12 cellular contexts compared by ENCODE assay signal in the genomic region with DNA sequence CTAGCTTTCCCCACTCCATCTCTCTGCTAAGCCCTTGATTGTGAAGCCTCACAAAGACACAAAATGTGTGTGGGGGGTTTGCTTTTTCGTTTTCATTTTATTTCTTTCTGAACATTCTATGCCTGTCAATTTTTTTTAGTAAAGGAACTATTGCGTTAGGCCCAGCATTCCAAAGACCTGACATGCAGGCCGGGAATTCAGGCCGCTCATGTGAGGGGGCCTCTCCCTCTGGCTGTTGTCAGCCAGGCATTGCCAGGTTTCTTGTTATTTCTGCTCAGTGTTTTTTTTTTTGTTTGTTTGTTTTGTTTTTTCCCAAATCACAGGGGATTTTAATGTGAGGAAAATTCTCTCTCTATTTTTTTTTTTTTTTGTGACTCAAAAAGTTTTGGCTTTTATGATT. TPM values are rescaled to one million over a fixed set of nuclear protein-coding genes. Genes with fewer than 3 reads are reported as not detected.
DNase-seq lines count a peak whose midpoint lies in the region; ATAC-seq and TF ChIP-seq lines count a peak whose summit lies in the region.
"Had no signal": no experiment of that assay in that cellular context is flagged by ENCODE, and none has a peak within 500 bp of the region (broad histone marks: within the 10 kb centered on the region; RNA-seq: fewer than 3 reads in every experiment).

No MANE protein-coding gene starts in this region.

- peak overlapping the region; percentile 90 for H2BK12ac ChIP-seq in trophoblast cell (ENCODE audit: low read length)

- peaks cover 2% of the 10 kb centered on the region for H3K79me2 ChIP-seq in trophoblast cell (ENCODE audit: control insufficient read depth, insufficient read depth, low read length, poor library complexity)

- no peak overlapping the region for H3K18ac ChIP-seq in trophoblast cell (ENCODE audit: low read length)

- H3K4me1 ChIP-seq in cardiac muscle cell (ENCODE audit: low read depth): no peaks in the 10 kb centered on the region
- peaks cover 6 to 10% of the 10 kb centered on the region in 2 experiments for H3K4me1 ChIP-seq in trophoblast cell (ENCODE audit: control insufficient read depth in 1 of 2, insufficient read depth in 2 of 2, low read length in 2 of 2)
- H3K4me1 ChIP-seq: HAP-1 had no signal

- peak overlapping the region; percentile 67 for H4K8ac ChIP-seq in trophoblast cell (ENCODE audit: low read depth, low read length)

- no peak overlapping the region for H3K9ac ChIP-seq in trophoblast cell (ENCODE audit: low read length)

- no CpG with 5 or more reads among the region's 4 CpGs for WGBS in trophoblast cell (ENCODE audit: extremely low coverage, insufficient coverage, insufficient read length)

- H4K91ac ChIP-seq in trophoblast cell (ENCODE audit: low read depth, low read length): peak overlapping the region; percentile 99

- H3K9me3 ChIP-seq in cardiac muscle cell (ENCODE audit: low read depth): no peaks in the 10 kb centered on the region
- no peaks in the 10 kb centered on the region for H3K9me3 ChIP-seq in trophoblast cell (ENCODE audit: insufficient read depth, low read depth, low read length)
- H3K9me3 ChIP-seq: HAP-1 had no signal

- peak overlapping the region; percentile 82 for H3K4ac ChIP-seq in trophoblast cell (ENCODE audit: low read depth, low read length)

- no peak overlapping the region for H3K4me2 ChIP-seq in trophoblast cell (ENCODE audit: low read length)

- H4K12ac ChIP-seq in trophoblast cell (ENCODE audit: low read depth, low read length): no peak overlapping the region

- H2BK120ac ChIP-seq in trophoblast cell (ENCODE audit: insufficient read depth, low read length, poor library complexity): peak overlapping the region; percentile 89

- no peak overlapping the region for H3K27ac ChIP-seq in cardiac muscle cell
- peak overlapping the region; percentile 77 for H3K27ac ChIP-seq in trophoblast cell (ENCODE audit: low read depth, low read length)

- H2BK5ac ChIP-seq in trophoblast cell (ENCODE audit: low read depth, low read length, poor library complexity): peak overlapping the region; percentile 97

- no peak overlapping the region for H2AK5ac ChIP-seq in trophoblast cell (ENCODE audit: low read length)

- ATAC-seq in GM19328 (IDR thresholded peaks at IDR 0.05; ENCODE audit: unreplicated experiment): no peak

- H3K4me3 ChIP-seq in BJ (ENCODE audit: low read depth, low read length) (no peak overlapping the region), cardiac muscle cell (no peak overlapping the region), trophoblast cell (ENCODE audit: low read depth, low read length) (no peak overlapping the region)
- H3K4me3 ChIP-seq: HAP-1 had no signal

- H3K36me3 ChIP-seq in BJ (ENCODE audit: control insufficient read depth, insufficient read depth, low read length) (no peaks in the 10 kb centered on the region), cardiac muscle cell (no peaks in the 10 kb centered on the region), trophoblast cell (ENCODE audit: control insufficient read depth in 1 of 2, insufficient read depth in 2 of 2, low read length in 2 of 2) (no peaks in the 10 kb centered on the region)
- H3K36me3 ChIP-seq: HAP-1 had no signal

- peak; percentile 69 for DNase-seq in BJ (ENCODE audit: low read depth)
- peak; percentile 47 for DNase-seq in amniotic stem cell (lab: John Stamatoyannopoulos, UW)
- peak; percentile 12 to 95 for DNase-seq in cardiac muscle cell (ENCODE audit: low read depth in 1 of 2, low spot score in 1 of 2)
- DNase-seq in trophoblast cell: peak; percentile 63 to 71
- DNase-seq in NCI-H1436 treated with DMSO at 0.1 percent for 48 hours (lab: John Stamatoyannopoulos, UW): no peak
- DNase-seq in stimulated activated CD4-positive, alpha-beta T cell treated with anti-CD3 and anti-CD28 coated beads, Interleukin-4, amount 100 ng/mL, for 1 hour: no peak
- no peak for DNase-seq in effector CD4-positive, alpha-beta T cell
- DNase-seq: CD4-positive, CD25-positive, alpha-beta regulatory T cell; NCI-H2081; SHP77 had no signal

- peak; percentile 23; the same call in 1 of the 2 replicates for TF ChIP-seq CTCF in BJ (IDR thresholded peaks at IDR 0.05; ENCODE audit: insufficient read depth, low read depth, low read length)
- no peak for TF ChIP-seq CTCF in cardiac muscle cell (IDR thresholded peaks at IDR 0.05; ENCODE audit: low read depth, low read length)

- peaks cover 15% of the 10 kb centered on the region for H3K79me1 ChIP-seq in trophoblast cell (ENCODE audit: low read length)

- H3K14ac ChIP-seq in trophoblast cell (ENCODE audit: low read length): peak overlapping the region; percentile 84

- no peak overlapping the region for H2AFZ ChIP-seq in trophoblast cell (ENCODE audit: insufficient read depth, low read length, poor library complexity)

- POLR2A ChIA-PET in BJ (lab: Charles Lee): no interaction called here

- H3K27me3 ChIP-seq in BJ (ENCODE audit: control insufficient read depth, insufficient read depth, low read length) (no peaks in the 10 kb centered on the region), cardiac muscle cell (peaks cover 6% of the 10 kb centered on the region), trophoblast cell (ENCODE audit: insufficient read depth, low read length) (no peaks in the 10 kb centered on the region)

- H3K23ac ChIP-seq in trophoblast cell (ENCODE audit: low read length): no peak overlapping the region

- CTCF ChIA-PET in BJ (lab: Yijun Ruan, JAX): interaction anchor here (0.9 kb wide), 1 partner anchor 8 kb away, joined by 3 read pairs; no protein-coding TSS in a partner anchor

RNA-seq across cellular contexts. Expression of gene MEDAG, which starts 10.3 kb away (rescaled TPM):
- polyA plus RNA-seq in BJ (2011; rRNA removed) (0.87 and 0.97 TPM in 2 replicates), cardiac muscle cell (not detected in 2 replicates)
- polyA minus RNA-seq in BJ (2011; rRNA and poly(A)+ RNA removed): 0.31 and 0.43 TPM in 2 replicates
- total RNA-seq in cardiac muscle cell: 0.06 and 0.35 TPM in 2 replicates
- 0.58 and 0.63 TPM in 2 replicates for polyA plus RNA-seq in trophoblast cell (2013)
- total RNA-seq: CD4-positive, CD25-positive, alpha-beta regulatory T cell had no signal

RNA-seq across cellular contexts. Expression of gene TEX26, which starts 36.7 kb away (rescaled TPM):
- polyA plus RNA-seq in BJ (2011; rRNA removed) (not detected in 2 replicates), cardiac muscle cell (not detected in 2 replicates)
- polyA minus RNA-seq in BJ (2011; rRNA and poly(A)+ RNA removed): not detected in 2 replicates
- total RNA-seq in cardiac muscle cell: not detected in 2 replicates
- 0.12 TPM in 1 of 2 replicates, not detected in the other for polyA plus RNA-seq in trophoblast cell (2013)
- total RNA-seq: CD4-positive, CD25-positive, alpha-beta regulatory T cell had no signal
- polyA plus RNA-seq: CD4-positive, CD25-positive, alpha-beta regulatory T cell had no signal

Comparison
In these comparisons a context has a peak if more than half of its experiments do, and no peak if none do; other contexts are left out.
1. DNase-seq: peak in BJ (single experiment), amniotic stem cell (single experiment), cardiac muscle cell (2 of 2) and trophoblast cell (2 of 2); none in NCI-H1436 treated with DMSO at 0.1 percent for 48 hours (single experiment), stimulated activated CD4-positive, alpha-beta T cell treated with anti-CD3 and anti-CD28 coated beads, Interleukin-4, amount 100 ng/mL, for 1 hour (single experiment) and effector CD4-positive, alpha-beta T cell (single experiment).